In genomic region chr13:36190771-36191170, GRCh38 we compare ENCODE assay signal across 16 cellular contexts. TPM values are rescaled to one million over a fixed set of nuclear protein-coding genes. Genes with fewer than 3 reads are reported as not detected.
DNase-seq lines count a peak whose midpoint lies in the region; ATAC-seq and TF ChIP-seq lines count a peak whose summit lies in the region.
"Had no signal": no experiment of that assay in that cellular context is flagged by ENCODE, and none has a peak within 500 bp of the region (broad histone marks: within the 10 kb centered on the region; RNA-seq: fewer than 3 reads in every experiment).

No MANE protein-coding gene starts in this region.

- peak overlapping the region in 1 of 3 experiments; percentile 7 for H3K27ac Mint-ChIP-seq in nephron
- H3K27ac Mint-ChIP-seq: CD8-positive, alpha-beta memory T cell had no signal

- peak overlapping the region; percentile 20 to 86 (median 83) for H3K4me3 Mint-ChIP-seq in nephron
- H3K4me3 Mint-ChIP-seq: CD8-positive, alpha-beta memory T cell had no signal

- H3K9me3 Mint-ChIP-seq in nephron: peaks cover 3% of the 10 kb centered on the region

- peaks cover 4% of the 10 kb centered on the region for H3K27me3 Mint-ChIP-seq in nephron (ENCODE audit: low read depth)
- H3K27me3 Mint-ChIP-seq: CD8-positive, alpha-beta memory T cell had no signal

- H3K36me3 Mint-ChIP-seq in nephron (ENCODE audit: low read depth): no peaks in the 10 kb centered on the region
- H3K36me3 Mint-ChIP-seq: CD8-positive, alpha-beta memory T cell had no signal

- no peak for TF ChIP-seq CTCF in nephron (IDR thresholded peaks at IDR 0.05; ENCODE audit: unreplicated experiment in 3 of 3)
- TF ChIP-seq CTCF in foreskin fibroblast (IDR thresholded peaks at IDR 0.05; ENCODE audit: low read depth, low read length): no peak

- H3K4me1 Mint-ChIP-seq in nephron: peaks cover 25% of the 10 kb centered on the region
- H3K4me1 Mint-ChIP-seq: CD8-positive, alpha-beta memory T cell had no signal

- ATAC-seq in HG03439 (IDR thresholded peaks at IDR 0.05; ENCODE audit: unreplicated experiment): no peak
- ATAC-seq: A549 had no signal

- no peak overlapping the region for H3K4me3 ChIP-seq in foreskin fibroblast (ENCODE audit: low read depth in 1 of 2, low read length in 2 of 2)
- H3K4me3 ChIP-seq: A549; BLaER1 treated with 17β-estradiol and CSF1 and Interleukin-3, amounts not matched to agents 10 nM and 100 nM; GM23248 had no signal

- DNase-seq in H4 (ENCODE audit: low spot score) (peak; percentile 6), SK-N-DZ (ENCODE audit: low spot score) (peak; percentile 24), fibroblast of gingiva (ENCODE audit: low read depth) (peak; percentile 21), NCI-H1694 (lab: John Stamatoyannopoulos, UW) (no peak), foreskin fibroblast (no peak)
- DNase-seq: CD8-positive, alpha-beta memory T cell; DMS79 treated with DMSO at 0.1 percent for 48 hours; GM23248; NCI-H187 treated with DMSO at 0.1 percent for 48 hours; NCI-H526 treated with DMSO at 0.1 percent for 48 hours; NK-92 treated with Interleukin-12 subunit alpha and Interleukin-12 subunit beta, amount 100 ng/mL, for 24 hours; RPMI8226 had no signal

RNA-seq across cellular contexts. Expression of gene SOHLH2, which starts 23.6 kb away (rescaled TPM):
- 0.33 TPM in 1 of 2 replicates, not detected in the other for total RNA-seq in H4 (2014; rRNA removed; shearing (Covaris generic))
- polyA plus RNA-seq in SK-N-DZ (2014; cell fraction: cytosol; rRNA removed): 0.06 TPM in 1 of 2 replicates, not detected in the other
- 0.57 and 0.65 TPM in 2 replicates for polyA plus RNA-seq in SK-N-DZ (2014; cell fraction: nucleus; rRNA removed)
- total RNA-seq: CD8-positive, alpha-beta memory T cell; GM23248 had no signal
- polyA plus RNA-seq: CD8-positive, alpha-beta memory T cell; GM23248 had no signal

RNA-seq across cellular contexts. Expression of gene DCLK1, which starts 59.6 kb away (rescaled TPM):
- total RNA-seq in H4 (2014; rRNA removed; shearing (Covaris generic)): 0.97 and 2.9 TPM in 2 replicates
- 16.0 and 18.2 TPM in 2 replicates for polyA plus RNA-seq in SK-N-DZ (2014; cell fraction: cytosol; rRNA removed)
- polyA plus RNA-seq in SK-N-DZ (2014; cell fraction: nucleus; rRNA removed): 11.5 and 12.3 TPM in 2 replicates
- total RNA-seq: CD8-positive, alpha-beta memory T cell had no signal
- polyA plus RNA-seq: CD8-positive, alpha-beta memory T cell had no signal

Comparison
In these comparisons a context has a peak if more than half of its experiments do, and no peak if none do; other contexts are left out.
1. DNase-seq: peak in H4 (single experiment), SK-N-DZ (single experiment) and fibroblast of gingiva (single experiment); none in NCI-H1694 (single experiment) and foreskin fibroblast (0 of 2).